ENCODE assay signal across 1 cellular context in genomic region chr7:139694389-139694676, GRCh38.
TF ChIP-seq lines count a peak whose summit lies in the region.

No MANE protein-coding gene starts in this region.

TF ChIP-seq in SK-N-SH treated with all-trans-retinoic acid at 6 μM for 48 hours, 23 proteins besides CTCF, POLR2A, EP300 and RAD21 (continued from another document):
- no peak for TF ChIP-seq POU6F1 (CRISPR knock-in tag; IDR thresholded peaks at IDR 0.05; ENCODE audit: borderline replicate concordance, low read depth)
